ENCODE assay signal across 9 cellular contexts in genomic region chr3:67655364-67656121, GRCh38.
DNase-seq lines count a peak whose midpoint lies in the region; ATAC-seq, FAIRE-seq and TF ChIP-seq lines count a peak whose summit lies in the region.
"Had no signal": no experiment of that assay in that cellular context is flagged by ENCODE, and none has a peak within 500 bp of the region (broad histone marks: within the 10 kb centered on the region; RNA-seq: fewer than 3 reads in every experiment).

No MANE protein-coding gene starts in this region.

- H4K20me1 ChIP-seq in BLaER1 = no peaks in the 10 kb centered on the region; the same call in 1 of the 2 replicates

- no peak overlapping the region for H3K27ac ChIP-seq in BLaER1

- H3K9me3 ChIP-seq in BLaER1 = no peaks in the 10 kb centered on the region; the same call in 1 of the 2 replicates

- peak; percentile 53 to 54 for DNase-seq in activated CD8-positive, alpha-beta memory T cell treated with anti-CD3 and anti-CD28 coated beads for 4 hours (ENCODE audit: low read depth in 2 of 2)
- DNase-seq in foreskin fibroblast (no peak), middle frontal gyrus (ENCODE audit: extremely low spot score, low spot score) (no peak), HTR-8/SVneo (ENCODE audit: insufficient read length, low spot score) (no peak)
- peak; percentile 39 for DNase-seq in stimulated activated CD4-positive, alpha-beta T cell treated with anti-CD3 and anti-CD28 coated beads, Interleukin-2, amount 100 ng/mL, for 4 hours (ENCODE audit: low read depth)

- peak; percentile 58 for ATAC-seq in GM19467 (IDR thresholded peaks at IDR 0.05; ENCODE audit: unreplicated experiment)
- peak; percentile 48 for ATAC-seq in HG03571 (IDR thresholded peaks at IDR 0.05; ENCODE audit: unreplicated experiment)

- peaks cover 41% of the 10 kb centered on the region for H3K4me1 ChIP-seq in BLaER1

- no peak overlapping the region for H3K9ac ChIP-seq in BLaER1

- peak overlapping the region; percentile 89 for H3K4me2 ChIP-seq in BLaER1

- FAIRE-seq in HTR-8/SVneo (lab: Jason Lieb, UNC) = no peak
- FAIRE-seq: islet of Langerhans had no signal

- H3K4me3 ChIP-seq in BLaER1 (peak overlapping the region; percentile 90), foreskin fibroblast (ENCODE audit: low read depth in 1 of 2, low read length in 2 of 2) (peak overlapping the region; percentile 74 to 86)

- no peak for TF ChIP-seq CTCF in foreskin fibroblast (IDR thresholded peaks at IDR 0.05; ENCODE audit: low read depth, low read length)

- H3K36me3 ChIP-seq in BLaER1 = no peaks in the 10 kb centered on the region

- 0 out of 2 replicates have a peak, but pooled peaks cover 10% of the 10 kb centered on the region for H3K27me3 ChIP-seq in BLaER1

Comparison
In these comparisons a context has a peak if more than half of its experiments do, and no peak if none do; other contexts are left out.
1. DNase-seq: peak in activated CD8-positive, alpha-beta memory T cell treated with anti-CD3 and anti-CD28 coated beads for 4 hours (2 of 2) and stimulated activated CD4-positive, alpha-beta T cell treated with anti-CD3 and anti-CD28 coated beads, Interleukin-2, amount 100 ng/mL, for 4 hours (single experiment); none in foreskin fibroblast (0 of 2), middle frontal gyrus (single experiment) and HTR-8/SVneo (single experiment).